In the genomic region with DNA sequence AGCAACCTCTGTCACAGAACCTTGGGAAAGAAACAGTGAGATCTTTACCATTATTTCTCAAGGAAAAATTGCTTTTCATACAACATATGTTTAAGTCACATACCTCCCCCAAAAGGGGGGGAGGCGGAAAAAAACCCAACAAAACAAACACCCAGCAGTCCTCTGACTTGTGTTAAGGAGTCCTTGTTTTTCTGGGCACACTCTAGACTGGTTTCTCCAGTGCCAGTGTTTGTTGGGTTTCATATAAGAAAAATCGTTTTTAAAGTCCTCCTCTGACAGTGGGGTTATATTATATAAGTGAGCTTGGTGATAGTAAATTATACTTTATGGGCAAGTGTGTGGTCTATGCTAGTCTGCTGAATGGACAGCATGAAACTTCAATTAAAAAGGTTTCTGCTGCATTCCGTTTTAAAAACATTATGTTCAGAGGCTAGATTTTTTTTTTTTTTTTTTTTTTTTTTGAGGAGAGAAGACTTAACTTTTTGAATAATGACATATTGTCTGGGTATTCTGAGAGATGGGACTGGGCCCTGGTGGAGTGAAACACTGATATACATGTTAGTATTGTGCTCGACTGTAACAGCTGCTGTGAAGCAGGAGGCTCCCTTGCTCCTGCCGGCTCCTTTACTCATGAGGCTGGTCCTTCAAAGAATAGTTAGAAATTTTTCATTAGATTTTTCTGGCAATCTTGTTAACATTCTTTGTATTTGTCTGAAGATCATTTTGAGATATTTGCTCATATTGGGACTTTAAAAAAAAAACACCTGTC, we compare ENCODE assay signal across 11 cellular contexts.
A peak's percentile ranks its signal among the peaks of the same experiment; 100 is the strongest.
DNase-seq lines count a peak whose midpoint lies in the region; TF ChIP-seq lines count a peak whose summit lies in the region.
"Had no signal": no experiment of that assay in that cellular context is flagged by ENCODE, and none has a peak within 500 bp of the region (broad histone marks: within the 10 kb centered on the region; RNA-seq: fewer than 3 reads in every experiment).

No MANE protein-coding gene starts in this region.

- peak overlapping the region; percentile 28 to 64 for H3K27ac ChIP-seq in breast epithelium
- H3K27ac ChIP-seq in neural progenitor cell: peak overlapping the region; percentile 10
- peak overlapping the region; percentile 63 to 75 for H3K27ac ChIP-seq in uterus

- CTCF ChIA-PET in MCF 10A (lab: Yijun Ruan, JAX): interaction anchor here (0.8 kb wide), 1 partner anchor 12 kb away, joined by 3 read pairs; no protein-coding TSS in a partner anchor

- no peaks in the 10 kb centered on the region for H4K20me1 ChIP-seq in neural progenitor cell (ENCODE audit: low read depth)

- no peaks in the 10 kb centered on the region for H3K36me3 Mint-ChIP-seq in MCF 10A (ENCODE audit: insufficient read depth, unreplicated experiment)
- peaks cover 12% of the 10 kb centered on the region for H3K36me3 Mint-ChIP-seq in neural progenitor cell

- no peaks in the 10 kb centered on the region for H3K9me3 Mint-ChIP-seq in MCF 10A (ENCODE audit: unreplicated experiment)
- no peaks in the 10 kb centered on the region for H3K9me3 Mint-ChIP-seq in neural progenitor cell
- H3K9me3 Mint-ChIP-seq: activated CD4-positive, alpha-beta T cell treated with anti-CD3 and anti-CD28 coated beads, Interleukin-2, amount 10 ng/mL, durations not matched to agents 7 days and 5 days had no signal

- H3K79me2 ChIP-seq in neural progenitor cell (ENCODE audit: low read depth): no peaks in the 10 kb centered on the region

- H3K36me3 ChIP-seq in breast epithelium: no peaks in the 10 kb centered on the region
- H3K36me3 ChIP-seq in neural progenitor cell: no peaks in the 10 kb centered on the region
- H3K36me3 ChIP-seq in uterus: no peaks in the 10 kb centered on the region

- H3K4me1 ChIP-seq in breast epithelium (no peaks in the 10 kb centered on the region), neural progenitor cell (peaks cover 31% of the 10 kb centered on the region), uterus (peaks cover 0 to 6% of the 10 kb centered on the region in 2 donors)

- TF ChIP-seq CTCF in breast epithelium (IDR thresholded peaks at IDR 0.05) (no peak), MCF 10A (IDR thresholded peaks at IDR 0.05; ENCODE audit: unreplicated experiment) (no peak), fibroblast of villous mesenchyme (IDR thresholded peaks at IDR 0.05; ENCODE audit: insufficient read depth, low read depth, low read length) (no peak), neural progenitor cell (IDR thresholded peaks at IDR 0.05) (no peak), uterus (IDR thresholded peaks at IDR 0.05) (no peak)

- H3K9ac ChIP-seq in neural progenitor cell: no peak overlapping the region

- H3K4me3 Mint-ChIP-seq in MCF 10A (ENCODE audit: unreplicated experiment) (no peak overlapping the region), neural progenitor cell (no peak overlapping the region)
- H3K4me3 Mint-ChIP-seq: activated CD4-positive, alpha-beta T cell treated with anti-CD3 and anti-CD28 coated beads, Interleukin-2, amount 10 ng/mL, durations not matched to agents 7 days and 5 days had no signal

- H3K4me3 ChIP-seq in breast epithelium: peak overlapping the region in 2 of 3 donors; percentile 42 to 60
- peak overlapping the region; percentile 43 for H3K4me3 ChIP-seq in fibroblast of villous mesenchyme (ENCODE audit: low read depth, low read length)
- H3K4me3 ChIP-seq in neural progenitor cell: no peak overlapping the region
- peak overlapping the region; percentile 13 to 27 for H3K4me3 ChIP-seq in uterus

- TF ChIP-seq POLR2A in breast epithelium (IDR thresholded peaks at IDR 0.05): no peak
- no peak for TF ChIP-seq POLR2A in uterus (IDR thresholded peaks at IDR 0.05)

- DNase-seq in breast epithelium (ENCODE audit: low spot score in 2 of 2) (no peak), MCF 10A (ENCODE audit: unreplicated experiment) (no peak), fibroblast of villous mesenchyme (ENCODE audit: low read depth) (peak; percentile 16), neural progenitor cell (ENCODE audit: low spot score) (no peak), uterus (no peak), NCI-H69 (lab: John Stamatoyannopoulos, UW) (no peak), SHP77 (lab: John Stamatoyannopoulos, UW) (no peak), DMS153 (lab: John Stamatoyannopoulos, UW) (no peak)
- DNase-seq: activated CD4-positive, alpha-beta T cell treated with anti-CD3 and anti-CD28 coated beads, Interleukin-2, amount 10 ng/mL, durations not matched to agents 7 days and 5 days; kidney glomerular epithelial cell; NCI-H345 had no signal

- H3K4me1 Mint-ChIP-seq in MCF 10A (ENCODE audit: insufficient read depth, unreplicated experiment) (no peaks in the 10 kb centered on the region), neural progenitor cell (peaks cover 28% of the 10 kb centered on the region)

- intact Hi-C loops in breast epithelium (cut with DNase I; ENCODE audit: low total_unique reads) (no loop called here), MCF 10A (cut with micrococcal nuclease) (no loop called here), uterus (cut with DNase I; ENCODE audit: low total_unique reads) (no loop called here)

- H3K9me3 ChIP-seq in breast epithelium: no peaks in the 10 kb centered on the region
- H3K9me3 ChIP-seq in neural progenitor cell (ENCODE audit: low read depth): no peaks in the 10 kb centered on the region
- no peaks in the 10 kb centered on the region for H3K9me3 ChIP-seq in uterus

- POLR2A ChIA-PET in MCF 10A (lab: Yijun Ruan, JAX): no interaction called here

- no TSS peak for BruUV-seq in MCF 10A (replicated peaks; lab: Mats Ljungman, UMichigan)

- peaks cover 9% of the 10 kb centered on the region for H3F3A ChIP-seq in neural progenitor cell (ENCODE audit: low read depth)

- no peak overlapping the region for H3K4me2 ChIP-seq in neural progenitor cell

- no peaks in the 10 kb centered on the region for H3K27me3 Mint-ChIP-seq in MCF 10A (ENCODE audit: insufficient read depth, unreplicated experiment)
- peaks cover 7% of the 10 kb centered on the region for H3K27me3 Mint-ChIP-seq in neural progenitor cell (ENCODE audit: insufficient read depth, low read depth)
- H3K27me3 Mint-ChIP-seq: activated CD4-positive, alpha-beta T cell treated with anti-CD3 and anti-CD28 coated beads, Interleukin-2, amount 10 ng/mL, durations not matched to agents 7 days and 5 days had no signal

- H3K27me3 ChIP-seq in breast epithelium (no peaks in the 10 kb centered on the region), neural progenitor cell (no peaks in the 10 kb centered on the region), uterus (no peaks in the 10 kb centered on the region)

- no peak overlapping the region for H2AFZ ChIP-seq in neural progenitor cell (replicated peaks)

- H3K27ac Mint-ChIP-seq in MCF 10A (ENCODE audit: low read depth, unreplicated experiment) (no peak overlapping the region), neural progenitor cell (no peak overlapping the region)
- H3K27ac Mint-ChIP-seq: activated CD4-positive, alpha-beta T cell treated with anti-CD3 and anti-CD28 coated beads, Interleukin-2, amount 10 ng/mL, durations not matched to agents 7 days and 5 days had no signal

Comparison
In these comparisons a context has a peak if more than half of its experiments do, and no peak if none do; other contexts are left out.
1. H3K27ac ChIP-seq: peak in every context shown above with its lines; median percentile 69 in uterus; 46 in breast epithelium; 10 in neural progenitor cell.